In the genomic region with DNA sequence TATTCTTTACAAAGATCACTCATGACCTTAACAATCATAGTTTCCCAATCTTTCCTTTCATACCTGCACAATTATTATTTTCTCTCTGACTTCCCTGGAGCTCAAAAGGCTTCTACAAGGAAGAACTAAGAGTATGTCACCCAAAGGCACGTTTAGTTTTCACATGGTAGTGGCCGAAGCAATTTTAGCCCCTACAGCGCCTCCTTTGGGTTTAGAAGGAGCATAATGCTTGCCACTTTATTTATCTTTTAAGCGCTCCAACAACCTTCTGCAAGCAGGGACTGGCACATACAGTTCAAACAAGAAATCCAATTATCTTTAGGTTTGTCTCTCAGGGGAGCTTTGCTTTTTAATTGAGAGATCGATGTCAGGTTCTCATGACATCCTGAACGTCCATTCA, we compare ENCODE assay signal across 19 cellular contexts. TPM values are rescaled to one million over a fixed set of nuclear protein-coding genes. Genes with fewer than 3 reads are reported as not detected.
"Had no signal": no experiment of that assay in that cellular context is flagged by ENCODE, and none has a peak within 500 bp of the region (broad histone marks: within the 10 kb centered on the region; RNA-seq: fewer than 3 reads in every experiment).

No MANE protein-coding gene starts in this region.

- H3K27me3 ChIP-seq: colonic mucosa, thyroid gland had no signal

- H3K27ac Mint-ChIP-seq: activated B cell treated with CpG ODN at 0.5 μM for 24 hours; activated CD8-positive, alpha-beta T cell treated with anti-CD3 and anti-CD28 coated beads for 36 hours; activated naive CD4-positive, alpha-beta T cell treated with anti-CD3 and anti-CD28 coated beads, Interleukin-2, amount 50 U/mL, for 24 hours; natural killer cell treated with Interleukin-12 subunit alpha and Interleukin-12 subunit beta and Interleukin-15 and Interleukin-18, amount 100 ng/mL, for 72 hours; stimulated activated memory B cell treated with anti-CD40 and anti-IgM and Interleukin-4, amounts not matched to agents 10 μg/mL and 1 μg/mL and 100 μg/mL, for 72 hours had no signal

- H3K27ac ChIP-seq: adrenal gland, colonic mucosa, esophagus muscularis mucosa, thyroid gland had no signal

- ATAC-seq: activated CD8-positive, alpha-beta T cell treated with anti-CD3 and anti-CD28 coated beads for 36 hours; activated T-cell treated with anti-CD3 and anti-CD28 coated beads, Interleukin-2, amount 50 U/mL, for 4 hours; left ventricle myocardium superior; natural killer cell treated with Interleukin-12 subunit alpha and Interleukin-12 subunit beta and Interleukin-15 and Interleukin-18, amount 100 ng/mL, for 72 hours; stimulated activated memory B cell treated with anti-CD40 and anti-IgM and Interleukin-4, amounts not matched to agents 10 μg/mL and 1 μg/mL and 100 μg/mL, for 72 hours had no signal

- H3K4me3 ChIP-seq: adrenal gland, colonic mucosa, esophagus muscularis mucosa, thyroid gland had no signal

- H3K36me3 ChIP-seq: adrenal gland, colonic mucosa, esophagus muscularis mucosa, thyroid gland had no signal

- H3K4me1 Mint-ChIP-seq: activated B cell treated with CpG ODN at 0.5 μM for 24 hours; activated naive CD4-positive, alpha-beta T cell treated with anti-CD3 and anti-CD28 coated beads, Interleukin-2, amount 50 U/mL, for 24 hours; stimulated activated memory B cell treated with anti-CD40 and anti-IgM and Interleukin-4, amounts not matched to agents 10 μg/mL and 1 μg/mL and 100 μg/mL, for 72 hours had no signal

- H3K9me3 ChIP-seq: adrenal gland, colonic mucosa, esophagus muscularis mucosa, thyroid gland had no signal

- H3K9me3 Mint-ChIP-seq: activated T-cell treated with anti-CD3 and anti-CD28 coated beads, Interleukin-2, amount 50 U/mL, for 4 hours; natural killer cell treated with Interleukin-12 subunit alpha and Interleukin-12 subunit beta and Interleukin-15 and Interleukin-18, amount 100 ng/mL, for 72 hours had no signal

- H3K36me3 Mint-ChIP-seq: activated naive CD4-positive, alpha-beta T cell treated with anti-CD3 and anti-CD28 coated beads, Interleukin-2, amount 50 U/mL, for 24 hours; natural killer cell treated with Interleukin-12 subunit alpha and Interleukin-12 subunit beta and Interleukin-15 and Interleukin-18, amount 100 ng/mL, for 72 hours; stimulated activated memory B cell treated with anti-CD40 and anti-IgM and Interleukin-4, amounts not matched to agents 10 μg/mL and 1 μg/mL and 100 μg/mL, for 72 hours had no signal

- H3K4me1 ChIP-seq: adrenal gland, colonic mucosa, esophagus muscularis mucosa, thyroid gland had no signal

- H3K4me3 Mint-ChIP-seq: activated B cell treated with CpG ODN at 0.5 μM for 24 hours; activated CD8-positive, alpha-beta T cell treated with anti-CD3 and anti-CD28 coated beads for 36 hours; activated naive CD4-positive, alpha-beta T cell treated with anti-CD3 and anti-CD28 coated beads, Interleukin-2, amount 50 U/mL, for 24 hours; activated T-cell treated with anti-CD3 and anti-CD28 coated beads, Interleukin-2, amount 50 U/mL, for 4 hours; natural killer cell treated with Interleukin-12 subunit alpha and Interleukin-12 subunit beta and Interleukin-15 and Interleukin-18, amount 100 ng/mL, for 72 hours; stimulated activated memory B cell treated with anti-CD40 and anti-IgM and Interleukin-4, amounts not matched to agents 10 μg/mL and 1 μg/mL and 100 μg/mL, for 72 hours had no signal

- DNase-seq: activated B cell treated with CpG ODN at 0.5 μM for 24 hours; activated CD4-positive, alpha-beta T cell treated with anti-CD3 and anti-CD28 coated beads for 48 hours; activated CD8-positive, alpha-beta T cell treated with anti-CD3 and anti-CD28 coated beads for 36 hours; activated effector memory CD4-positive, alpha-beta T cell treated with Interleukin-2 at 50 U/mL for 16 hours; activated T-cell treated with anti-CD3 and anti-CD28 coated beads, Interleukin-2, amount 50 U/mL, for 4 hours; adrenal gland; central memory CD4-positive, alpha-beta T cell; colonic mucosa; hypothalamus; kidney glomerular epithelial cell; left ventricle myocardium superior; mesenchymal stem cell; occipital lobe; stimulated activated CD4-positive, alpha-beta T cell treated with anti-CD3 and anti-CD28 coated beads, Interleukin-2, amount 100 ng/mL, for 48 hours; thyroid gland had no signal

- H3K27me3 Mint-ChIP-seq: activated B cell treated with CpG ODN at 0.5 μM for 24 hours; stimulated activated memory B cell treated with anti-CD40 and anti-IgM and Interleukin-4, amounts not matched to agents 10 μg/mL and 1 μg/mL and 100 μg/mL, for 72 hours had no signal

RNA-seq across cellular contexts. Expression of gene IGSF1, which starts 42.0 kb away (rescaled TPM):
- total RNA-seq: activated B cell treated with CpG ODN at 0.5 μM for 24 hours; activated CD8-positive, alpha-beta T cell treated with anti-CD3 and anti-CD28 coated beads for 36 hours; activated T-cell treated with anti-CD3 and anti-CD28 coated beads, Interleukin-2, amount 50 U/mL, for 4 hours; natural killer cell treated with Interleukin-12 subunit alpha and Interleukin-12 subunit beta and Interleukin-15 and Interleukin-18, amount 100 ng/mL, for 72 hours had no signal
